26 cellular contexts compared by ENCODE assay signal in the genomic region with DNA sequence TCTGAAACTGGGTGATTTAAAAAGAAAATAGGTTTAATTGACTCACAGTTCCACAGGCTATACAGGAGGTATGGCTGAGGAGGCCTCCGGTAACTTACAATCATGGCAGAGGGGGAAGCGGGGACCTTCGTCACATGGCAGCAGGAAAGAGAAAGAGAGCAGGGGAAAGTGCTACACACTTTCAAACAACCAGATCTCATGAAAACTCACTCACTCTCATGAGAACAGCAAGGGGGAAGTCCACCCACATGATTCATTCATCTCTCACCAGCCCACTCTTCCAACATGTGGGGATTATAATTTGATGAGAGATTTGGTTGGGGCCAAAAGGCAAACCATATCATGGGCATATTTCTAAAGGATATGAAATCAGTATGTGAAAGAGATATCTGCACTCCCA. TPM values are rescaled to one million over a fixed set of nuclear protein-coding genes. Genes with fewer than 3 reads are reported as not detected.
DNase-seq lines count a peak whose midpoint lies in the region; ATAC-seq, FAIRE-seq and TF ChIP-seq lines count a peak whose summit lies in the region.
"Had no signal": no experiment of that assay in that cellular context is flagged by ENCODE, and none has a peak within 500 bp of the region (broad histone marks: within the 10 kb centered on the region; RNA-seq: fewer than 3 reads in every experiment).

No MANE protein-coding gene starts in this region.

- peak; percentile 78 for ATAC-seq in activated CD4-positive, alpha-beta T cell treated with anti-CD3 and anti-CD28 coated beads for 36 hours
- ATAC-seq in activated T-cell treated with anti-CD3 and anti-CD28 coated beads, Interleukin-2, amount 50 U/mL, for 72 hours (replicated peaks in 1 of 2), result peak; percentile 53 to 58
- peak; percentile 77 for ATAC-seq in activated naive CD8-positive, alpha-beta T cell treated with anti-CD3 and anti-CD28 coated beads, Interleukin-2, amount 50 U/mL, for 24 hours
- ATAC-seq: CD8-positive, alpha-beta T cell; GM12878; Panc1 had no signal

- H3K27ac ChIP-seq in vagina (no peak overlapping the region), caudate nucleus (ENCODE audit: low read depth, low read length) (no peak overlapping the region)

- H3K4me1 ChIP-seq in vagina, result no peaks in the 10 kb centered on the region

- H3K27me3 ChIP-seq in vagina, result no peaks in the 10 kb centered on the region

- no peaks in the 10 kb centered on the region for H3K9me3 ChIP-seq in vagina

- H3K9me3 Mint-ChIP-seq in activated CD4-positive, alpha-beta T cell treated with anti-CD3 and anti-CD28 coated beads for 36 hours (ENCODE audit: low read depth), result peaks cover 2% of the 10 kb centered on the region
- H3K9me3 Mint-ChIP-seq in activated T-cell treated with anti-CD3 and anti-CD28 coated beads, Interleukin-2, amount 50 U/mL, for 72 hours, result peaks cover 2 to 3% of the 10 kb centered on the region in 2 donors
- H3K9me3 Mint-ChIP-seq in activated naive CD8-positive, alpha-beta T cell treated with anti-CD3 and anti-CD28 coated beads, Interleukin-2, amount 50 U/mL, for 24 hours, result no peaks in the 10 kb centered on the region
- H3K9me3 Mint-ChIP-seq: CD8-positive, alpha-beta T cell; H9 had no signal

- H3K36me3 ChIP-seq in vagina, result no peaks in the 10 kb centered on the region

- TF ChIP-seq CTCF in vagina (IDR thresholded peaks at IDR 0.05), result no peak

- TF ChIP-seq POLR2A in GM12892 (IDR thresholded peaks at IDR 0.05; ENCODE audit: low read depth, low read length), result no peak
- no peak for TF ChIP-seq POLR2A in vagina (IDR thresholded peaks at IDR 0.05)

- H3K4me1 Mint-ChIP-seq in activated CD4-positive, alpha-beta T cell treated with anti-CD3 and anti-CD28 coated beads for 36 hours, result peaks cover 62% of the 10 kb centered on the region
- H3K4me1 Mint-ChIP-seq in activated T-cell treated with anti-CD3 and anti-CD28 coated beads, Interleukin-2, amount 50 U/mL, for 72 hours (ENCODE audit: low read depth), result peaks cover 48% of the 10 kb centered on the region
- H3K4me1 Mint-ChIP-seq in activated naive CD8-positive, alpha-beta T cell treated with anti-CD3 and anti-CD28 coated beads, Interleukin-2, amount 50 U/mL, for 24 hours, result peaks cover 46% of the 10 kb centered on the region
- H3K4me1 Mint-ChIP-seq: H9 had no signal

- peak; percentile 22 for DNase-seq in activated CD4-positive, alpha-beta T cell treated with anti-CD3 and anti-CD28 coated beads for 36 hours
- no peak for DNase-seq in activated CD4-positive, alpha-beta T cell treated with anti-CD3 and anti-CD28 coated beads, Interleukin-2, amount 50 U/mL, for 4 hours
- no peak for DNase-seq in activated T-cell treated with anti-CD3 and anti-CD28 coated beads, Interleukin-2, amount 50 U/mL, for 72 hours
- no peak for DNase-seq in activated T-cell treated with anti-CD3 and anti-CD28 coated beads, Interleukin-2, amount 50 U/mL, for 48 hours
- DNase-seq in GM12892 (ENCODE audit: insufficient read length) (no peak), vagina (ENCODE audit: extremely low spot score in 2 of 2) (no peak), caudate nucleus (lab: John Stamatoyannopoulos, UW) (no peak)
- no peak for DNase-seq in activated naive CD8-positive, alpha-beta T cell treated with anti-CD3 and anti-CD28 coated beads, Interleukin-2, amount 50 U/mL, for 24 hours
- DNase-seq: AML-193; C1 segment of cervical spinal cord; CD8-positive, alpha-beta T cell; DND-41; H9; Kasumi-1; NCI-H1694; NCI-H2081; NCI-H2171; NCI-H345; NCI-H524; NCI-H774; NK-92 treated with Interleukin-12 subunit alpha and Interleukin-12 subunit beta, amount 100 ng/mL, for 24 hours had no signal

- no peak overlapping the region for H3K4me3 Mint-ChIP-seq in activated CD4-positive, alpha-beta T cell treated with anti-CD3 and anti-CD28 coated beads for 36 hours
- H3K4me3 Mint-ChIP-seq in activated T-cell treated with anti-CD3 and anti-CD28 coated beads, Interleukin-2, amount 50 U/mL, for 72 hours, result peak overlapping the region; percentile 51 to 72
- peak overlapping the region; percentile 15 for H3K4me3 Mint-ChIP-seq in activated naive CD8-positive, alpha-beta T cell treated with anti-CD3 and anti-CD28 coated beads, Interleukin-2, amount 50 U/mL, for 24 hours
- H3K4me3 Mint-ChIP-seq: CD8-positive, alpha-beta T cell; H9 had no signal

- CTCF ChIA-PET in activated CD4-positive, alpha-beta T cell treated with anti-CD3 and anti-CD28 coated beads for 36 hours (lab: Charles Lee), result no interaction called here

- H3K36me3 Mint-ChIP-seq in activated CD4-positive, alpha-beta T cell treated with anti-CD3 and anti-CD28 coated beads for 36 hours (ENCODE audit: low read depth), result no peaks in the 10 kb centered on the region
- H3K36me3 Mint-ChIP-seq in activated T-cell treated with anti-CD3 and anti-CD28 coated beads, Interleukin-2, amount 50 U/mL, for 72 hours (ENCODE audit: insufficient read depth in 2 of 2), result peaks cover 0 to 1% of the 10 kb centered on the region in 2 donors
- H3K36me3 Mint-ChIP-seq in activated naive CD8-positive, alpha-beta T cell treated with anti-CD3 and anti-CD28 coated beads, Interleukin-2, amount 50 U/mL, for 24 hours (ENCODE audit: low read depth), result no peaks in the 10 kb centered on the region
- H3K36me3 Mint-ChIP-seq: CD8-positive, alpha-beta T cell had no signal

- no peak overlapping the region for H3K4me3 ChIP-seq in vagina
- H3K4me3 ChIP-seq: GM12878 had no signal

- no peaks in the 10 kb centered on the region for H3K27me3 Mint-ChIP-seq in activated CD4-positive, alpha-beta T cell treated with anti-CD3 and anti-CD28 coated beads for 36 hours
- no peaks in the 10 kb centered on the region for H3K27me3 Mint-ChIP-seq in activated T-cell treated with anti-CD3 and anti-CD28 coated beads, Interleukin-2, amount 50 U/mL, for 72 hours (ENCODE audit: low read depth)
- no peaks in the 10 kb centered on the region for H3K27me3 Mint-ChIP-seq in activated naive CD8-positive, alpha-beta T cell treated with anti-CD3 and anti-CD28 coated beads, Interleukin-2, amount 50 U/mL, for 24 hours

- intact Hi-C loops in activated CD4-positive, alpha-beta T cell treated with anti-CD3 and anti-CD28 coated beads for 36 hours (cut with DNase I, micrococcal nuclease), result loop anchor here in 1 of 2 experiments (10.0 kb wide), 1 partner anchor 348 kb away; no protein-coding TSS in a partner anchor
- intact Hi-C loops in vagina (cut with DNase I), result loop anchor here (10.0 kb wide), 1 partner anchor 108 kb away; no protein-coding TSS in a partner anchor

- peak overlapping the region; percentile 24 for H3K27ac Mint-ChIP-seq in activated CD4-positive, alpha-beta T cell treated with anti-CD3 and anti-CD28 coated beads for 36 hours
- peak overlapping the region; percentile 78 for H3K27ac Mint-ChIP-seq in activated T-cell treated with anti-CD3 and anti-CD28 coated beads, Interleukin-2, amount 50 U/mL, for 72 hours
- H3K27ac Mint-ChIP-seq in activated naive CD8-positive, alpha-beta T cell treated with anti-CD3 and anti-CD28 coated beads, Interleukin-2, amount 50 U/mL, for 24 hours, result peak overlapping the region; percentile 29
- H3K27ac Mint-ChIP-seq: CD8-positive, alpha-beta T cell; H9 had no signal

- POLR2A ChIA-PET in activated CD4-positive, alpha-beta T cell treated with anti-CD3 and anti-CD28 coated beads for 36 hours (lab: Charles Lee), result no interaction called here

- FAIRE-seq in GM12892 (lab: Jason Lieb, UNC), result peak; percentile 33
- FAIRE-seq: GM12878 had no signal

RNA-seq across cellular contexts. Expression of a gene that starts 12.0 kb away (rescaled TPM):
- 10 to 100 TPM; 62.6 to 64.3 TPM for total RNA-seq in activated CD4-positive, alpha-beta T cell treated with anti-CD3 and anti-CD28 coated beads for 36 hours
- total RNA-seq in activated T-cell treated with anti-CD3 and anti-CD28 coated beads, Interleukin-2, amount 50 U/mL, for 72 hours, result 100 to 1,000 TPM in 1 of 2 donors, 10 to 100 TPM in 1; 94.6 to 111 TPM
- polyA plus RNA-seq in GM12892 (2012; ENCODE audit: missing spikeins), result 71.4 TPM
- 9.1 TPM for total RNA-seq in vagina
- total RNA-seq: A172, H9, MCF 10A had no signal
- polyA plus RNA-seq: AG04450 had no signal

Comparison
In these comparisons a context has a peak if more than half of its experiments do, and no peak if none do; other contexts are left out.
1. H3K27ac Mint-ChIP-seq: peak in every context shown above with its lines; median percentile 78 in activated T-cell treated with anti-CD3 and anti-CD28 coated beads, Interleukin-2, amount 50 U/mL, for 72 hours; 29 in activated naive CD8-positive, alpha-beta T cell treated with anti-CD3 and anti-CD28 coated beads, Interleukin-2, amount 50 U/mL, for 24 hours; 24 in activated CD4-positive, alpha-beta T cell treated with anti-CD3 and anti-CD28 coated beads for 36 hours.